In the genomic region with DNA sequence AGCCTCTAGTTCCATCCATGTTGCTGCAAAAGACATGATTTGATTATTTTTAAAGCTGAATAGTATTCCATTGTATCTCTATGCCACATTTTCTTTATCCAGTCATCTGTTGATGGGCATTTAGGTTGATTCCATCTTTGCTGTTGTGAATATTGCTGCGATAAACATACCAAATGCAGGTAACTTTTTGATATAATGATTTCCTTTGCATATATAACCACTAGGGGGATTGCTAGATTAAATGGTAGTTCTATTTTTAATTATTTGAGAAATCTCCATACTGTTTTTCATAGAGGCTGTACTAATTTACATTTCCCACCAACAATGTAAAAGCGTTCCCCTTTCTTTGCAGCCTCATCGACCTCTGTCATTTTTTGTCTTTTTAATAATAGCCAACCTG, we compare ENCODE assay signal across 22 cellular contexts.
DNase-seq lines count a peak whose midpoint lies in the region; ATAC-seq and TF ChIP-seq lines count a peak whose summit lies in the region.
"Had no signal": no experiment of that assay in that cellular context is flagged by ENCODE, and none has a peak within 500 bp of the region (broad histone marks: within the 10 kb centered on the region; RNA-seq: fewer than 3 reads in every experiment).

No MANE protein-coding gene starts in this region.

- no peaks in the 10 kb centered on the region for H3K9me3 ChIP-seq in Loucy (ENCODE audit: insufficient read depth, low read depth, low read length)
- H3K9me3 ChIP-seq: MG63 had no signal

- H3K79me2 ChIP-seq in Loucy (ENCODE audit: insufficient read depth, low read length), result no peaks in the 10 kb centered on the region

- H3F3A ChIP-seq in Loucy (ENCODE audit: low read depth), result no peaks in the 10 kb centered on the region

- DNase-seq in OCI-M1 (lab: John Stamatoyannopoulos, UW), result peak; percentile 14
- DNase-seq in epithelial cell of proximal tubule (ENCODE audit: low read depth), result no peak
- no peak for DNase-seq in retinal pigment epithelial cell (ENCODE audit: low read depth)
- no peak for DNase-seq in H7
- no peak for DNase-seq in SHP77 (lab: John Stamatoyannopoulos, UW)
- DNase-seq: activated CD4-positive, alpha-beta T cell treated with anti-CD3 and anti-CD28 coated beads for 4 hours; activated naive CD4-positive, alpha-beta T cell treated with anti-CD3 and anti-CD28 coated beads, Interleukin-2, amount 50 U/mL, for 16 hours; C1 segment of cervical spinal cord; dorsolateral prefrontal cortex; KG1; kidney glomerular epithelial cell; MG63; NCI-H2029; NCI-H345; Right ventricle myocardium superior; stimulated activated naive B cell treated with anti-CD40 and anti-IgM and Interleukin-4, amounts not matched to agents 10 μg/mL and 1 μg/mL and 100 μg/mL, for 72 hours; T-helper 9 cell; trophoblast cell; WERI-Rb-1 had no signal

- H2AFZ ChIP-seq in Loucy (ENCODE audit: low read length), result no peak overlapping the region

- H4K20me1 ChIP-seq in Loucy (ENCODE audit: insufficient read depth, low read length, poor library complexity, severe bottlenecking), result no peaks in the 10 kb centered on the region

- ATAC-seq in HG03108 (IDR thresholded peaks at IDR 0.05; ENCODE audit: unreplicated experiment), result no peak
- ATAC-seq: stimulated activated naive B cell treated with anti-CD40 and anti-IgM and Interleukin-4, amounts not matched to agents 10 μg/mL and 1 μg/mL and 100 μg/mL, for 72 hours had no signal

- H3K4me1 ChIP-seq in Loucy (ENCODE audit: insufficient read depth, low read length, poor library complexity, severe bottlenecking), result no peaks in the 10 kb centered on the region

- H3K9ac ChIP-seq in Loucy (ENCODE audit: low read depth, low read length, poor library complexity, severe bottlenecking), result no peak overlapping the region

- no peak overlapping the region for H3K4me3 ChIP-seq in Loucy (ENCODE audit: low read length, poor library complexity, severe bottlenecking)
- no peak overlapping the region for H3K4me3 ChIP-seq in epithelial cell of proximal tubule (ENCODE audit: low read depth, low read length)
- H3K4me3 ChIP-seq in retinal pigment epithelial cell (ENCODE audit: low read length), result no peak overlapping the region
- H3K4me3 ChIP-seq in H7 (ENCODE audit: insufficient read depth, low read depth, low read length), result no peak overlapping the region
- H3K4me3 ChIP-seq: dorsolateral prefrontal cortex, MG63, skin epidermis had no signal

- TF ChIP-seq CTCF in Loucy (conservative IDR thresholded peaks at IDR 0.05; ENCODE audit: low read length), result peak; percentile 48
- TF ChIP-seq CTCF in epithelial cell of proximal tubule (conservative IDR thresholded peaks at IDR 0.05; ENCODE audit: low read depth, low read length), result peak; percentile 33
- TF ChIP-seq CTCF in retinal pigment epithelial cell (conservative IDR thresholded peaks at IDR 0.05; ENCODE audit: low read depth, low read length), result peak; percentile 22

- no peak overlapping the region for H3K4me2 ChIP-seq in Loucy (ENCODE audit: low read depth, low read length, poor library complexity, severe bottlenecking)

- H3K36me3 ChIP-seq in Loucy (ENCODE audit: insufficient read depth, low read length), result no peaks in the 10 kb centered on the region
- H3K36me3 ChIP-seq in H7 (replicated peaks; ENCODE audit: control insufficient read depth, insufficient read depth, low read length), result no peaks in the 10 kb centered on the region
- H3K36me3 ChIP-seq: MG63, WERI-Rb-1 had no signal

- no peaks in the 10 kb centered on the region for H3K27me3 ChIP-seq in Loucy (ENCODE audit: insufficient read depth, low read length, poor library complexity, severe bottlenecking)
- no peaks in the 10 kb centered on the region for H3K27me3 ChIP-seq in H7 (ENCODE audit: control insufficient read depth, insufficient read depth, low read length)
- H3K27me3 ChIP-seq: dorsolateral prefrontal cortex, MG63 had no signal

- no peaks in the 10 kb centered on the region for H3K9me2 ChIP-seq in Loucy (replicated peaks; ENCODE audit: low read depth, low read length)
